27 cellular contexts compared by ENCODE assay signal in genomic region chr1:39084191-39084590, GRCh38.
"Had no signal": no experiment of that assay in that cellular context is flagged by ENCODE, and none has a peak within 500 bp of the region (broad histone marks: within the 10 kb centered on the region; RNA-seq: fewer than 3 reads in every experiment).

No MANE protein-coding gene starts in this region.

- H3K9me3 ChIP-seq: SJCRH30 had no signal

- H3K36me3 ChIP-seq: cardiac muscle cell, SJCRH30 had no signal

- ATAC-seq: activated CD4-positive, alpha-beta T cell treated with anti-CD3 and anti-CD28 coated beads for 36 hours; activated T-cell treated with anti-CD3 and anti-CD28 coated beads, Interleukin-2, amount 50 U/mL, for 4 hours; Panc1 had no signal

- H3K36me3 Mint-ChIP-seq: activated CD4-positive, alpha-beta memory T cell treated with anti-CD3 and anti-CD28 coated beads for 36 hours; activated naive CD8-positive, alpha-beta T cell treated with anti-CD3 and anti-CD28 coated beads for 36 hours had no signal

- H3K9ac ChIP-seq: KMS-11 had no signal

- H3K4me2 ChIP-seq: KMS-11 had no signal

- H3K27ac ChIP-seq: cardiac muscle cell, KMS-11, SJCRH30, SK-N-MC had no signal

- H3K4me3 ChIP-seq: cardiac muscle cell, SJCRH30, SK-N-MC had no signal

- H3K4me1 ChIP-seq: SJCRH30 had no signal

- H3K4me3 Mint-ChIP-seq: activated CD4-positive, alpha-beta memory T cell treated with anti-CD3 and anti-CD28 coated beads for 36 hours; activated CD4-positive, alpha-beta T cell treated with anti-CD3 and anti-CD28 coated beads for 36 hours; activated CD4-positive, alpha-beta T cell treated with anti-CD3 and anti-CD28 coated beads, Interleukin-2, amount 10 ng/mL, durations not matched to agents 7 days and 5 days; activated naive CD8-positive, alpha-beta T cell treated with anti-CD3 and anti-CD28 coated beads for 36 hours; activated T-cell treated with anti-CD3 and anti-CD28 coated beads, Interleukin-2, amount 50 U/mL, for 4 hours; activated T-helper 1 cell treated with anti-CD3 and anti-CD28 coated beads, Interleukin-12 subunit alpha, Interleukin-12 subunit beta, Interleukin-2, Interleukin-4 antibody, amounts not matched to agents 30 ng/mL and 10 ng/mL and 1 ng/mL, durations not matched to agents 14 hours and 24 hours and 36 hours; T-helper 1 cell treated with Interleukin-12 subunit alpha and Interleukin-12 subunit beta and Interleukin-4 antibody, amounts not matched to agents 30 μg/mL and 1 μg/mL, for 36 hours; T-helper 2 cell treated with Interferon-gamma antibody and Interleukin-4, amounts not matched to agents 5 μg/mL and 100 μg/mL, for 36 hours had no signal

- H3K27ac Mint-ChIP-seq: activated CD4-positive, alpha-beta memory T cell treated with anti-CD3 and anti-CD28 coated beads for 36 hours; activated CD4-positive, alpha-beta T cell treated with anti-CD3 and anti-CD28 coated beads for 36 hours; activated CD4-positive, alpha-beta T cell treated with anti-CD3 and anti-CD28 coated beads, Interleukin-2, amount 10 ng/mL, durations not matched to agents 7 days and 5 days; activated naive CD8-positive, alpha-beta T cell treated with anti-CD3 and anti-CD28 coated beads for 36 hours; activated T-helper 1 cell treated with anti-CD3 and anti-CD28 coated beads, Interleukin-12 subunit alpha, Interleukin-12 subunit beta, Interleukin-2, Interleukin-4 antibody, amounts not matched to agents 30 ng/mL and 10 ng/mL and 1 ng/mL, durations not matched to agents 14 hours and 24 hours and 36 hours; T-helper 1 cell treated with Interleukin-12 subunit alpha and Interleukin-12 subunit beta and Interleukin-4 antibody, amounts not matched to agents 30 μg/mL and 1 μg/mL, for 36 hours; T-helper 2 cell treated with Interferon-gamma antibody and Interleukin-4, amounts not matched to agents 5 μg/mL and 100 μg/mL, for 36 hours had no signal

- H3K9me3 Mint-ChIP-seq: activated CD4-positive, alpha-beta memory T cell treated with anti-CD3 and anti-CD28 coated beads for 36 hours; activated CD4-positive, alpha-beta T cell treated with anti-CD3 and anti-CD28 coated beads, Interleukin-2, amount 10 ng/mL, durations not matched to agents 7 days and 5 days; activated naive CD8-positive, alpha-beta T cell treated with anti-CD3 and anti-CD28 coated beads for 36 hours; activated T-cell treated with anti-CD3 and anti-CD28 coated beads, Interleukin-2, amount 50 U/mL, for 4 hours; activated T-helper 1 cell treated with anti-CD3 and anti-CD28 coated beads, Interleukin-12 subunit alpha, Interleukin-12 subunit beta, Interleukin-2, Interleukin-4 antibody, amounts not matched to agents 30 ng/mL and 10 ng/mL and 1 ng/mL, durations not matched to agents 14 hours and 24 hours and 36 hours; T-helper 1 cell treated with Interleukin-12 subunit alpha and Interleukin-12 subunit beta and Interleukin-4 antibody, amounts not matched to agents 30 μg/mL and 1 μg/mL, for 36 hours; T-helper 2 cell treated with Interferon-gamma antibody and Interleukin-4, amounts not matched to agents 5 μg/mL and 100 μg/mL, for 36 hours had no signal

- DNase-seq: activated CD4-positive, alpha-beta memory T cell treated with anti-CD3 and anti-CD28 coated beads for 36 hours; activated CD4-positive, alpha-beta T cell treated with anti-CD3 and anti-CD28 coated beads for 36 hours; activated CD4-positive, alpha-beta T cell treated with anti-CD3 and anti-CD28 coated beads, Interleukin-2, amount 10 ng/mL, durations not matched to agents 7 days and 5 days; activated CD8-positive, alpha-beta memory T cell treated with anti-CD3 and anti-CD28 coated beads, Interleukin-2, amount 50 U/mL, for 4 hours; activated naive CD4-positive, alpha-beta T cell; activated naive CD4-positive, alpha-beta T cell treated with anti-CD3 and anti-CD28 coated beads, Interleukin-2, amount 50 U/mL, for 16 hours; activated naive CD8-positive, alpha-beta T cell treated with anti-CD3 and anti-CD28 coated beads for 36 hours; activated T-cell treated with anti-CD3 and anti-CD28 coated beads for 4 hours; activated T-cell treated with anti-CD3 and anti-CD28 coated beads, Interleukin-2, amount 50 U/mL, for 4 hours; amniotic stem cell; MM.1S; MV-4-11; NCI-H1092; NCI-H1436 treated with DMSO at 0.1 percent for 48 hours; NCI-H1694 treated with DMSO at 0.1 percent for 48 hours; NCI-H2029; NCI-H345; NCI-H524 treated with DMSO at 0.1 percent for 48 hours; SHP77; SJCRH30 had no signal
